ENCODE assay signal across 16 cellular contexts in genomic region chr15:100060276-100060926, GRCh38.
DNase-seq lines count a peak whose midpoint lies in the region; ATAC-seq and TF ChIP-seq lines count a peak whose summit lies in the region.
"Had no signal": no experiment of that assay in that cellular context is flagged by ENCODE, and none has a peak within 500 bp of the region (broad histone marks: within the 10 kb centered on the region; RNA-seq: fewer than 3 reads in every experiment).

No MANE protein-coding gene starts in this region.

- no peaks in the 10 kb centered on the region for H3K27me3 ChIP-seq in heart right ventricle
- no peaks in the 10 kb centered on the region for H3K27me3 ChIP-seq in esophagus squamous epithelium
- H3K27me3 ChIP-seq: cardiac muscle cell, ovary had no signal

- H3K36me3 ChIP-seq in heart right ventricle (no peaks in the 10 kb centered on the region), esophagus squamous epithelium (no peaks in the 10 kb centered on the region)
- H3K36me3 ChIP-seq: cardiac muscle cell, ovary had no signal

- H3K27ac Mint-ChIP-seq in T-helper 2 cell treated with Interferon-gamma antibody and Interleukin-4, amounts not matched to agents 5 μg/mL and 100 μg/mL, for 36 hours = no peak overlapping the region
- H3K27ac Mint-ChIP-seq: activated B cell treated with CpG ODN at 0.5 μM for 24 hours, B cell, GM23338 had no signal

- H3K9me3 ChIP-seq in heart right ventricle = no peaks in the 10 kb centered on the region
- H3K9me3 ChIP-seq in esophagus squamous epithelium = no peaks in the 10 kb centered on the region
- H3K9me3 ChIP-seq: ovary had no signal

- H3K4me3 Mint-ChIP-seq in T-helper 2 cell treated with Interferon-gamma antibody and Interleukin-4, amounts not matched to agents 5 μg/mL and 100 μg/mL, for 36 hours = no peak overlapping the region
- H3K4me3 Mint-ChIP-seq: activated B cell treated with CpG ODN at 0.5 μM for 24 hours; activated T-cell treated with anti-CD3 and anti-CD28 coated beads, Interleukin-2, amount 50 U/mL, for 4 hours; B cell; GM23338 had no signal

- in situ Hi-C loops in G401 (cut with HindIII; ENCODE audit: low sequenced_read_pairs) = no loop called here

- no peaks in the 10 kb centered on the region for H3K27me3 Mint-ChIP-seq in T-helper 2 cell treated with Interferon-gamma antibody and Interleukin-4, amounts not matched to agents 5 μg/mL and 100 μg/mL, for 36 hours (ENCODE audit: low read depth)
- H3K27me3 Mint-ChIP-seq: activated B cell treated with CpG ODN at 0.5 μM for 24 hours had no signal

- DNase-seq in G401 (ENCODE audit: low spot score) (peak; percentile 43), amniotic epithelial cell (ENCODE audit: low read depth) (peak; percentile 62), heart right ventricle (peak in 1 of 2 donors; percentile 54), pons (ENCODE audit: low spot score) (peak; percentile 23), AML-193 (lab: John Stamatoyannopoulos, UW) (no peak), esophagus squamous epithelium (lab: John Stamatoyannopoulos, UW) (no peak)
- DNase-seq in T-helper 2 cell treated with Interferon-gamma antibody and Interleukin-4, amounts not matched to agents 5 μg/mL and 100 μg/mL, for 36 hours (ENCODE audit: low spot score) = no peak
- DNase-seq: activated B cell treated with CpG ODN at 0.5 μM for 24 hours; activated T-cell treated with anti-CD3 and anti-CD28 coated beads, Interleukin-2, amount 50 U/mL, for 4 hours; GF-D8; KG1 had no signal

- peak overlapping the region in 3 of 10 donors; percentile 38 to 59 (median 39) for H3K27ac ChIP-seq in heart right ventricle
- H3K27ac ChIP-seq in esophagus squamous epithelium = no peak overlapping the region
- H3K27ac ChIP-seq: cardiac muscle cell, ovary had no signal

- H3K4me3 ChIP-seq in heart right ventricle (no peak overlapping the region), esophagus squamous epithelium (no peak overlapping the region)
- H3K4me3 ChIP-seq: cardiac muscle cell, GM23338, ovary had no signal

- intact Hi-C loops in heart right ventricle (cut with DNase I) (no loop called here), esophagus squamous epithelium (cut with DNase I) (no loop called here)

- 50 to 55% methylated on average over 10 of the region's 10 CpGs for WGBS in heart right ventricle, 2 donors
- WGBS in esophagus squamous epithelium, 2 donors = 34 to 49% methylated on average over 6 to 9 of the region's 10 CpGs

- H3K4me1 ChIP-seq in heart right ventricle = peaks cover 0 to 26% (median 19%) of the 10 kb centered on the region in 9 donors
- H3K4me1 ChIP-seq in esophagus squamous epithelium = peaks cover 0 to 14% (median 0%) of the 10 kb centered on the region in 3 donors

- ATAC-seq in heart right ventricle (peak; percentile 41 to 84 (median 62)), GM21367 (IDR thresholded peaks at IDR 0.05; ENCODE audit: unreplicated experiment) (no peak)
- ATAC-seq: activated T-cell treated with anti-CD3 and anti-CD28 coated beads, Interleukin-2, amount 50 U/mL, for 4 hours; GM23338 had no signal

- no peaks in the 10 kb centered on the region for H3K36me3 Mint-ChIP-seq in T-helper 2 cell treated with Interferon-gamma antibody and Interleukin-4, amounts not matched to agents 5 μg/mL and 100 μg/mL, for 36 hours (ENCODE audit: low read depth)

- no peaks in the 10 kb centered on the region for H3K9me3 Mint-ChIP-seq in T-helper 2 cell treated with Interferon-gamma antibody and Interleukin-4, amounts not matched to agents 5 μg/mL and 100 μg/mL, for 36 hours
- H3K9me3 Mint-ChIP-seq: activated B cell treated with CpG ODN at 0.5 μM for 24 hours; activated T-cell treated with anti-CD3 and anti-CD28 coated beads, Interleukin-2, amount 50 U/mL, for 4 hours had no signal

- TF ChIP-seq CTCF in heart right ventricle (IDR thresholded peaks at IDR 0.05) (no peak), esophagus squamous epithelium (IDR thresholded peaks at IDR 0.05) (no peak)

- no peaks in the 10 kb centered on the region for H3K4me1 Mint-ChIP-seq in T-helper 2 cell treated with Interferon-gamma antibody and Interleukin-4, amounts not matched to agents 5 μg/mL and 100 μg/mL, for 36 hours (ENCODE audit: low read depth)
- H3K4me1 Mint-ChIP-seq: activated B cell treated with CpG ODN at 0.5 μM for 24 hours, B cell, GM23338 had no signal

- TF ChIP-seq POLR2A in esophagus squamous epithelium (IDR thresholded peaks at IDR 0.05) = no peak

Comparison
In these comparisons a context has a peak if more than half of its experiments do, and no peak if none do; other contexts are left out.
1. DNase-seq: peak in G401 (single experiment), amniotic epithelial cell (single experiment) and pons (single experiment); none in AML-193 (0 of 2), T-helper 2 cell treated with Interferon-gamma antibody and Interleukin-4, amounts not matched to agents 5 μg/mL and 100 μg/mL, for 36 hours (single experiment) and esophagus squamous epithelium (single experiment).